ENCODE assay signal across 22 cellular contexts in the genomic region with DNA sequence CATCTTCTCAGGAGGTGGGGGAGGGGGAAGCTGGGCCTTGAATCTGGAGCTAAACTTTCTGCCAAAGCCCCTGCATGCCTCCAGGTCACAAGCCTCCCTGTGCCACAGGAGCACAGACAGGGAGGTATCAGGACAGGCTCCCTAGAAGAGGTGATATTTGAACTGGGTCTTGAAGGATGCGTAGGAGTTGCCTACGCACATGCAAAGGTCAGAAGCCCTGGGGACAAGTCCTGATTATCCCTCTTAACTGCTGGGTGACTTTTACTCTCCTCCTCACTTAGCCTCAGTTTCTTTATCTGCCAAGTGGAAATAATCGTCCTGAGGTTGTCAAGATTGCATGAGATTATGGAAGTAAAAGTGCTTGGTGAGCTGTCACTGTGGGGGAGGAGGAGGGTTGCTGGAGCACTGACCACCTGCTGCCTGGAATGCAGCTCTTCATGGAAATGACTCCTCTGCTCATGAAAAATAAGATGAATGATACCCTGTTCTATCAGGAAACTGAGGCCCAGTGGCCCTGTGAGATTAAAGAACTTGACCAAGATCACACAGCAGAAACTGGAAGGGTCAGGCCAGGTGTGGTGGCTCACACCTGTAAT. TPM values are rescaled to one million over a fixed set of nuclear protein-coding genes. Genes with fewer than 3 reads are reported as not detected.
DNase-seq lines count a peak whose midpoint lies in the region; ATAC-seq, FAIRE-seq and TF ChIP-seq lines count a peak whose summit lies in the region.
"Had no signal": no experiment of that assay in that cellular context is flagged by ENCODE, and none has a peak within 500 bp of the region (broad histone marks: within the 10 kb centered on the region; RNA-seq: fewer than 3 reads in every experiment).

No MANE protein-coding gene starts in this region.

- CTCF ChIA-PET in WTC11 (lab: Charles Lee), result interaction anchor here (1.0 to 5.8 kb wide), 5 partner anchors 29 to 103 kb away, joined by 4 to 25 read pairs (median 6); no protein-coding TSS in a partner anchor
- CTCF ChIA-PET in activated naive CD4-positive, alpha-beta T cell treated with anti-CD3 and anti-CD28 coated beads, Interleukin-2, amount 10 ng/mL, durations not matched to agents 7 days and 5 days (lab: Charles Lee), result interaction anchor here (0.9 kb wide), 2 partner anchors 87 to 103 kb away, joined by 3 read pairs; no protein-coding TSS in a partner anchor

- H3K27ac Mint-ChIP-seq in HFFc6, result peak overlapping the region; percentile 87; the same call in 1 of the 2 replicates
- H3K27ac Mint-ChIP-seq in WTC11, result no peak overlapping the region
- H3K27ac Mint-ChIP-seq in activated naive CD4-positive, alpha-beta T cell treated with anti-CD3 and anti-CD28 coated beads, Interleukin-2, amount 10 ng/mL, durations not matched to agents 7 days and 5 days, result no peak overlapping the region
- H3K27ac Mint-ChIP-seq: activated naive CD4-positive, alpha-beta T cell treated with anti-CD3 and anti-CD28 coated beads for 36 hours; CD8-positive, alpha-beta T cell; stimulated activated memory B cell treated with anti-CD40 and anti-IgM and Interleukin-4, amounts not matched to agents 10 μg/mL and 1 μg/mL and 100 μg/mL, for 72 hours had no signal

- peaks cover 39% of the 10 kb centered on the region for H3K4me1 Mint-ChIP-seq in HFFc6 (ENCODE audit: low read depth)
- peaks cover 62% of the 10 kb centered on the region for H3K4me1 Mint-ChIP-seq in WTC11
- H3K4me1 Mint-ChIP-seq in activated naive CD4-positive, alpha-beta T cell treated with anti-CD3 and anti-CD28 coated beads, Interleukin-2, amount 10 ng/mL, durations not matched to agents 7 days and 5 days, result no peaks in the 10 kb centered on the region

- H3K27ac ChIP-seq in kidney (ENCODE audit: low read depth in 2 of 2, low read length in 2 of 2), result no peak overlapping the region
- H3K27ac ChIP-seq in stomach smooth muscle (ENCODE audit: low read length), result peak overlapping the region; percentile 24
- H3K27ac ChIP-seq: KMS-11, psoas muscle, SK-N-MC, vagina had no signal

- POLR2A ChIA-PET in WTC11 (lab: Charles Lee), result interaction anchor here (0.5 kb wide), 1 partner anchor 115 kb away, joined by 4 read pairs; no protein-coding TSS in a partner anchor

- TF ChIP-seq CTCF in HFFc6 (IDR thresholded peaks at IDR 0.05), result no peak; the same call in 1 of the 2 replicates
- TF ChIP-seq CTCF in WTC11 (IDR thresholded peaks at IDR 0.05), result no peak
- no peak for TF ChIP-seq CTCF in kidney (IDR thresholded peaks at IDR 0.05; ENCODE audit: borderline replicate concordance, extremely low read depth, insufficient read depth)

- H3K9me3 Mint-ChIP-seq in HFFc6 (no peaks in the 10 kb centered on the region), WTC11 (no peaks in the 10 kb centered on the region)
- H3K9me3 Mint-ChIP-seq in activated naive CD4-positive, alpha-beta T cell treated with anti-CD3 and anti-CD28 coated beads, Interleukin-2, amount 10 ng/mL, durations not matched to agents 7 days and 5 days, result no peaks in the 10 kb centered on the region
- H3K9me3 Mint-ChIP-seq: activated naive CD4-positive, alpha-beta T cell treated with anti-CD3 and anti-CD28 coated beads for 36 hours; CD8-positive, alpha-beta T cell; stimulated activated memory B cell treated with anti-CD40 and anti-IgM and Interleukin-4, amounts not matched to agents 10 μg/mL and 1 μg/mL and 100 μg/mL, for 72 hours had no signal

- ATAC-seq in WTC11 (no peak), HG02610 (IDR thresholded peaks at IDR 0.05; ENCODE audit: unreplicated experiment) (no peak), GM19035 (IDR thresholded peaks at IDR 0.05; ENCODE audit: unreplicated experiment) (no peak)
- ATAC-seq: CD8-positive, alpha-beta T cell had no signal

- H3K36me3 ChIP-seq in kidney (ENCODE audit: control insufficient read depth in 1 of 2, insufficient read depth in 2 of 2, low read length in 2 of 2) (no peaks in the 10 kb centered on the region), stomach smooth muscle (ENCODE audit: control insufficient read depth in 2 of 2, insufficient read depth in 2 of 2, low read length in 2 of 2) (no peaks in the 10 kb centered on the region)
- H3K36me3 ChIP-seq: vagina had no signal

- no peaks in the 10 kb centered on the region for H3K27me3 ChIP-seq in stomach smooth muscle (ENCODE audit: control insufficient read depth in 1 of 2, insufficient read depth in 2 of 2, low read length in 2 of 2)
- H3K27me3 ChIP-seq: dorsolateral prefrontal cortex, vagina had no signal

- no peaks in the 10 kb centered on the region for H3K4me1 ChIP-seq in kidney (ENCODE audit: control insufficient read depth in 1 of 2, insufficient read depth in 1 of 2, low read depth in 1 of 2, low read length in 2 of 2)
- H3K4me1 ChIP-seq in stomach smooth muscle (ENCODE audit: control insufficient read depth, insufficient read depth, low read length), result peaks cover 31% of the 10 kb centered on the region
- H3K4me1 ChIP-seq: psoas muscle had no signal

- H3K4me3 ChIP-seq in kidney (ENCODE audit: low read length in 2 of 2) (no peak overlapping the region), stomach smooth muscle (ENCODE audit: low read length in 2 of 2) (no peak overlapping the region)
- H3K4me3 ChIP-seq: psoas muscle, vagina had no signal

- intact Hi-C loops in kidney (cut with DNase I), result no loop called here

- H3K9ac ChIP-seq in kidney (ENCODE audit: low read length in 2 of 2) (no peak overlapping the region), stomach smooth muscle (ENCODE audit: low read length in 2 of 2) (no peak overlapping the region)
- H3K9ac ChIP-seq: KMS-11 had no signal

- H3K9me3 ChIP-seq in kidney (ENCODE audit: control insufficient read depth in 1 of 2, low read length in 2 of 2) (no peaks in the 10 kb centered on the region), stomach smooth muscle (ENCODE audit: control insufficient read depth in 2 of 2, low read length in 2 of 2) (no peaks in the 10 kb centered on the region)
- H3K9me3 ChIP-seq: psoas muscle, vagina had no signal

- H3K36me3 Mint-ChIP-seq in HFFc6 (ENCODE audit: low read depth) (no peaks in the 10 kb centered on the region), WTC11 (no peaks in the 10 kb centered on the region)
- no peaks in the 10 kb centered on the region for H3K36me3 Mint-ChIP-seq in activated naive CD4-positive, alpha-beta T cell treated with anti-CD3 and anti-CD28 coated beads, Interleukin-2, amount 10 ng/mL, durations not matched to agents 7 days and 5 days
- H3K36me3 Mint-ChIP-seq: CD8-positive, alpha-beta T cell; stimulated activated memory B cell treated with anti-CD40 and anti-IgM and Interleukin-4, amounts not matched to agents 10 μg/mL and 1 μg/mL and 100 μg/mL, for 72 hours had no signal

- H3K27me3 Mint-ChIP-seq in HFFc6 (ENCODE audit: insufficient read depth) (peaks cover 6% of the 10 kb centered on the region), WTC11 (ENCODE audit: low read depth) (no peaks in the 10 kb centered on the region)
- peaks cover 84% of the 10 kb centered on the region for H3K27me3 Mint-ChIP-seq in activated naive CD4-positive, alpha-beta T cell treated with anti-CD3 and anti-CD28 coated beads, Interleukin-2, amount 10 ng/mL, durations not matched to agents 7 days and 5 days

- FAIRE-seq in kidney (lab: Jason Lieb, UNC), result no peak
- FAIRE-seq: small intestine had no signal

- DNase-seq in HFFc6 (no peak), WTC11 (ENCODE audit: low spot score) (no peak), kidney (peak; percentile 39)
- DNase-seq in activated naive CD4-positive, alpha-beta T cell treated with anti-CD3 and anti-CD28 coated beads, Interleukin-2, amount 10 ng/mL, durations not matched to agents 7 days and 5 days, result no peak
- DNase-seq: activated CD4-positive, alpha-beta T cell treated with anti-CD3 and anti-CD28 coated beads for 4 hours; activated naive CD4-positive, alpha-beta T cell treated with anti-CD3 and anti-CD28 coated beads for 36 hours; activated T-cell treated with anti-CD3 and anti-CD28 coated beads, Interleukin-2, amount 50 U/mL, for 48 hours; CD8-positive, alpha-beta T cell; central memory CD4-positive, alpha-beta T cell; dorsolateral prefrontal cortex; NK-92 treated with Interleukin-12 subunit alpha and Interleukin-12 subunit beta, amount 100 ng/mL, for 24 hours; small intestine; stimulated activated CD4-positive, alpha-beta T cell treated with anti-CD3 and anti-CD28 coated beads, Interleukin-2, amount 100 ng/mL, for 48 hours; T-helper 2 cell had no signal

- no peak overlapping the region for H3K4me3 Mint-ChIP-seq in HFFc6
- no peak overlapping the region for H3K4me3 Mint-ChIP-seq in WTC11
- no peak overlapping the region for H3K4me3 Mint-ChIP-seq in activated naive CD4-positive, alpha-beta T cell treated with anti-CD3 and anti-CD28 coated beads, Interleukin-2, amount 10 ng/mL, durations not matched to agents 7 days and 5 days
- H3K4me3 Mint-ChIP-seq: activated naive CD4-positive, alpha-beta T cell treated with anti-CD3 and anti-CD28 coated beads for 36 hours; CD8-positive, alpha-beta T cell; stimulated activated memory B cell treated with anti-CD40 and anti-IgM and Interleukin-4, amounts not matched to agents 10 μg/mL and 1 μg/mL and 100 μg/mL, for 72 hours had no signal

TF ChIP-seq in WTC11, 78 proteins besides CTCF, POLR2A, EP300 and RAD21:
- TF ChIP-seq NR2C2 (CRISPR knock-in tag; IDR thresholded peaks at IDR 0.05) (no peak), NR1H2 (CRISPR knock-in tag; IDR thresholded peaks at IDR 0.05) (no peak), ZNF396 (CRISPR knock-in tag; IDR thresholded peaks at IDR 0.05; ENCODE audit: borderline replicate concordance) (no peak), MYBL2 (CRISPR knock-in tag; IDR thresholded peaks at IDR 0.05) (no peak), TEAD1 (CRISPR knock-in tag; IDR thresholded peaks at IDR 0.05) (peak; percentile 35; the same call in 1 of the 2 replicates), E2F5 (CRISPR knock-in tag; IDR thresholded peaks at IDR 0.05) (no peak)

RNA-seq across cellular contexts. Expression of gene LAPTM5, which starts 50.6 kb away (rescaled TPM):
- under 1 TPM; 0.38 to 0.81 (median 0.63) TPM for total RNA-seq in HFFc6 (2021; fragmentation: NEBNext Ultra II Directional; extraction: Animal tissue kit (Norgen Biotek cat#: 25700))
- total RNA-seq in WTC11 (2021) (1.3 to 1.5 TPM (median 1.3 TPM) in 3 replicates), kidney (108 TPM)
- 23.5 TPM for polyA plus RNA-seq in kidney (ENCODE audit: insufficient read depth, low read depth, low replicate concordance)

Comparison
In these comparisons a context has a peak if more than half of its experiments do, and no peak if none do; other contexts are left out.
1. RNA of gene LAPTM5, which starts 50.6 kb away (total RNA-seq): 108 TPM in kidney (single experiment); 1.3 to 1.5 TPM in WTC11 and 0.38 to 0.81 TPM in HFFc6; every median in the first group is over 10 times any median in the second.